Comparison of ENCODE assay signal across 16 cellular contexts in the genomic region with DNA sequence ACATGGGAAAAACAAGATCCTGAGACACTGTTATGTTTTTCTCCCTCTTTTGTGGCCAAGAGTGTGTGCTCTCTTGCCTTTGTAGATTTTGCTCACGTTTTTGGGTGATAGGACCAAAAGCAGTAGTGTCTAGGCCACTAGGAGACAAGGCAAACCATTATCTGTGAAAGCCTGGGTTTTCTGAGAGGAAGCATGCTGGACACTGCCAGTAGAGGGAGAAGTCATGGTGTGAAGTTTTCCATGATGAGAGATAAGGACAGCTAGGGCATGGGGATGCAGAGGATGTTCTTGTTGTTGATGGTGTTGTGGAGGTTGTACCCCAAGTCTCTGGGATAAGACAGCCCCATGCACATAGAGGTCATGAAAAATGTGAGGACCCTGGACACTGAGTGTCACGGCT.
DNase-seq lines count a peak whose midpoint lies in the region; ATAC-seq and TF ChIP-seq lines count a peak whose summit lies in the region.
"Had no signal": no experiment of that assay in that cellular context is flagged by ENCODE, and none has a peak within 500 bp of the region (broad histone marks: within the 10 kb centered on the region; RNA-seq: fewer than 3 reads in every experiment).

No MANE protein-coding gene starts in this region.

- peaks cover 10% of the 10 kb centered on the region for H3K27me3 Mint-ChIP-seq in type B pancreatic cell

- H3K4me3 ChIP-seq in WERI-Rb-1 (ENCODE audit: low read depth, low read length), result no peak overlapping the region

- no peak overlapping the region for H3K27ac ChIP-seq in WERI-Rb-1
- H3K27ac ChIP-seq: 22Rv1, C4-2B had no signal

- peaks cover 46% of the 10 kb centered on the region for H3K4me1 Mint-ChIP-seq in type B pancreatic cell (ENCODE audit: unreplicated experiment)

- no peak overlapping the region for H3K4me3 Mint-ChIP-seq in type B pancreatic cell

- H3K9me3 Mint-ChIP-seq in type B pancreatic cell, result no peaks in the 10 kb centered on the region

- ATAC-seq in GM21367 (IDR thresholded peaks at IDR 0.05; ENCODE audit: unreplicated experiment), result no peak
- ATAC-seq: PC-3 had no signal

- DNase-seq in DMS53 (lab: John Stamatoyannopoulos, UW), result peak; percentile 26
- DNase-seq in DMS53 treated with DMSO at 0.1 percent for 48 hours (lab: John Stamatoyannopoulos, UW; ENCODE audit: unreplicated experiment), result no peak
- no peak for DNase-seq in WERI-Rb-1
- DNase-seq in foreskin melanocyte, result peak; percentile 2
- no peak for DNase-seq in type B pancreatic cell (ENCODE audit: extremely low spot score, unreplicated experiment)
- no peak for DNase-seq in globus pallidus (ENCODE audit: low spot score)
- no peak for DNase-seq in NCI-H345 (lab: John Stamatoyannopoulos, UW)
- DNase-seq: GOT3, IMR-90, NCI-H1436 treated with DMSO at 0.1 percent for 48 hours, NCI-H2107, PC-3, SK-N-SH had no signal

- no peak overlapping the region for H3K27ac Mint-ChIP-seq in type B pancreatic cell

- TF ChIP-seq CTCF in WERI-Rb-1 (IDR thresholded peaks at IDR 0.05; ENCODE audit: low read depth, low read length) (peak; percentile 36; the same call in 1 of the 2 replicates), type B pancreatic cell (conservative IDR thresholded peaks at IDR 0.05) (peak; percentile 37)

- H3K9me3 ChIP-seq in WERI-Rb-1 (ENCODE audit: severe bottlenecking), result no peaks in the 10 kb centered on the region
- H3K9me3 ChIP-seq: SK-N-SH had no signal

- no peaks in the 10 kb centered on the region for H3K36me3 Mint-ChIP-seq in type B pancreatic cell

- H3K36me3 ChIP-seq in WERI-Rb-1, result no peaks in the 10 kb centered on the region

- no peaks in the 10 kb centered on the region for H3K27me3 ChIP-seq in WERI-Rb-1 (ENCODE audit: insufficient read depth, low read depth, severe bottlenecking)

Comparison
In these comparisons a context has a peak if more than half of its experiments do, and no peak if none do; other contexts are left out.
1. DNase-seq: peak in DMS53 (single experiment) and foreskin melanocyte (single experiment); none in DMS53 treated with DMSO at 0.1 percent for 48 hours (single experiment), WERI-Rb-1 (single experiment), type B pancreatic cell (single experiment), globus pallidus (single experiment) and NCI-H345 (single experiment).